Comparison of ENCODE assay signal across 9 cellular contexts in the genomic region with DNA sequence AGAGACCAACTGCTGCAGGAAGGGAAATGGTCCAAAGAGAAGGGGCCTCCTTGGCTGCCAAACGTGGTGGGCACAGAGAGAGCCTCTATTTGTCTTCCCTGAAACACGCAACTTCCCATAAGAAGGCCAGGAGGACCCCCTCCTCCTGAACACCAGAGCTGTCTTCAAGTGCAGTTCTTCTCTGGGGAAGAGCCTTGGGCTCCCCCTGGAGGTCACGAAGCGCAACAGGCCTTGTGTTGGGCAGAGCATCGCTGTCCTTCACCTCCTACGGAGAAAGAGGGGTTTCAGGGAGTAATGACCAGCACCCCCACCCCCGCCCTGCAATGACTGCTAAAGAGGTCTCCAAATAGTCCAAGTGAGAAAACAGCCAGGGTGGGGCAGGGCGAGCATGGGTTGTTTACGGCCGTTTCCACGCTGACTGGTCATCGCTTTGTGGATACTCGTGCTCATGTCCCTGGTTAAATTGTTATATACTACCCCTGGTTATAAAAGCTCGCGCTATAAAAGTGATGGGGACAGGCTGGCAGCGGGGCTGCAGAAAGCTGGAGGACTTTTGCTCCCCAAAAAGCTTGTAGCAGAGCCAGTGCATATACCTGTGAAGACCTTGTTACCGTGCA.
DNase-seq lines count a peak whose midpoint lies in the region; FAIRE-seq and TF ChIP-seq lines count a peak whose summit lies in the region.
"Had no signal": no experiment of that assay in that cellular context is flagged by ENCODE, and none has a peak within 500 bp of the region (broad histone marks: within the 10 kb centered on the region; RNA-seq: fewer than 3 reads in every experiment).

No MANE protein-coding gene starts in this region.

- TF ChIP-seq CTCF in HEK293 (tag by site-specific recombination; IDR thresholded peaks at IDR 0.05) (no peak), SU-DHL-6 (IDR thresholded peaks at IDR 0.05; ENCODE audit: insufficient read depth, low read length, poor library complexity, severe bottlenecking) (peak; percentile 65), endothelial cell (IDR thresholded peaks at IDR 0.05; ENCODE audit: unreplicated experiment) (peak; percentile 75), osteocyte (IDR thresholded peaks at IDR 0.05) (peak; percentile 88), ovary (IDR thresholded peaks at IDR 0.05) (no peak)

- no peak overlapping the region for H2AFZ ChIP-seq in SU-DHL-6 (ENCODE audit: low read depth, low read length, severe bottlenecking)

- H3K27me3 ChIP-seq in SU-DHL-6 (ENCODE audit: low read length) (no peaks in the 10 kb centered on the region), ovary (no peaks in the 10 kb centered on the region), small intestine (ENCODE audit: control insufficient read depth in 2 of 2, insufficient read depth in 2 of 2, low read length in 2 of 2) (no peaks in the 10 kb centered on the region)

- H3K27ac Mint-ChIP-seq in endothelial cell (ENCODE audit: unreplicated experiment) (no peak overlapping the region), osteocyte (ENCODE audit: unreplicated experiment) (no peak overlapping the region)

- H4K20me1 ChIP-seq in SU-DHL-6 (ENCODE audit: low read depth, low read length) = no peaks in the 10 kb centered on the region

- H3K4me3 ChIP-seq in HEK293 (ENCODE audit: low read depth, low read length) (no peak overlapping the region), SU-DHL-6 (ENCODE audit: insufficient read depth, low read length, poor library complexity, severe bottlenecking) (no peak overlapping the region), ovary (no peak overlapping the region), small intestine (ENCODE audit: low read depth in 1 of 2, low read length in 2 of 2) (no peak overlapping the region)

- intact Hi-C loops in ovary (cut with DNase I) = no loop called here

- H3K9me3 ChIP-seq in HEK293 (ENCODE audit: control insufficient read depth, insufficient read depth, low read depth, low read length) (no peaks in the 10 kb centered on the region), SU-DHL-6 (ENCODE audit: insufficient read depth, low read length) (no peaks in the 10 kb centered on the region), ovary (no peaks in the 10 kb centered on the region), small intestine (ENCODE audit: control insufficient read depth, low read depth) (peaks cover 2% of the 10 kb centered on the region)

- no peak for TF ChIP-seq POLR2A in ovary (IDR thresholded peaks at IDR 0.05)

- H3F3A ChIP-seq in SU-DHL-6 (ENCODE audit: insufficient read depth) = no peaks in the 10 kb centered on the region

- no peaks in the 10 kb centered on the region for H3K36me3 ChIP-seq in HEK293 (ENCODE audit: control insufficient read depth in 2 of 2, insufficient read depth in 1 of 2, low read length in 2 of 2)
- no peaks in the 10 kb centered on the region for H3K36me3 ChIP-seq in SU-DHL-6 (ENCODE audit: low read length)
- no peaks in the 10 kb centered on the region for H3K36me3 ChIP-seq in ovary
- H3K36me3 ChIP-seq in small intestine (ENCODE audit: control insufficient read depth in 2 of 2, insufficient read depth in 2 of 2, low read length in 2 of 2) = no peaks in the 10 kb centered on the region

- DNase-seq in COLO829 (ENCODE audit: low spot score) (peak; percentile 38), endothelial cell (ENCODE audit: low spot score) (peak; percentile 58), osteocyte (ENCODE audit: extremely low spot score, unreplicated experiment) (no peak), ovary (no peak), NCI-H187 (lab: John Stamatoyannopoulos, UW) (no peak), small intestine (no peak)

- H3K36me3 Mint-ChIP-seq in endothelial cell (ENCODE audit: low read depth, unreplicated experiment) (no peaks in the 10 kb centered on the region), osteocyte (ENCODE audit: unreplicated experiment) (no peaks in the 10 kb centered on the region)

- 34 to 43% (median 37%) methylated on average over 17 of the region's 17 CpGs for WGBS in ovary, 3 donors
- whole genome bisulfite sequencing in small intestine, 3 donors = 49 to 59% (median 56%) methylated on average over 17 of the region's 17 CpGs

- H3K27me3 Mint-ChIP-seq in endothelial cell (ENCODE audit: unreplicated experiment) = no peaks in the 10 kb centered on the region
- H3K27me3 Mint-ChIP-seq in osteocyte (ENCODE audit: unreplicated experiment) = no peaks in the 10 kb centered on the region

- H3K4me3 Mint-ChIP-seq in endothelial cell (ENCODE audit: unreplicated experiment) (no peak overlapping the region), osteocyte (ENCODE audit: unreplicated experiment) (no peak overlapping the region)

- H3K9me2 ChIP-seq in SU-DHL-6 (replicated peaks; ENCODE audit: insufficient read depth, low read length) = no peaks in the 10 kb centered on the region

- H3K4me1 ChIP-seq in HEK293 (ENCODE audit: control insufficient read depth, insufficient read depth, low read length) = no peaks in the 10 kb centered on the region
- no peaks in the 10 kb centered on the region for H3K4me1 ChIP-seq in ovary (ENCODE audit: insufficient read depth)
- H3K4me1 ChIP-seq in small intestine (ENCODE audit: control insufficient read depth in 2 of 2, insufficient read depth in 1 of 2, low read depth in 1 of 2, low read length in 1 of 2) = no peaks in the 10 kb centered on the region

- H3K4me2 ChIP-seq in SU-DHL-6 (ENCODE audit: low read depth, low read length, poor library complexity, severe bottlenecking) = no peak overlapping the region

- no peak for FAIRE-seq in small intestine (lab: Jason Lieb, UNC)
- FAIRE-seq: frontal cortex had no signal

- H3K27ac ChIP-seq in HEK293 (ENCODE audit: extremely low read depth, low read depth, low read length) (no peak overlapping the region), SU-DHL-6 (ENCODE audit: low read depth, low read length) (no peak overlapping the region), ovary (no peak overlapping the region), small intestine (ENCODE audit: low read depth in 1 of 2, low read length in 1 of 2) (no peak overlapping the region)

- TF ChIP-seq EP300 in ovary (IDR thresholded peaks at IDR 0.05) = no peak

- CTCF ChIA-PET in HEK293 (lab: Yijun Ruan, JAX) = interaction anchor here (0.5 to 1.4 kb wide), 12 partner anchors 9 to 752 kb away, joined by 3 to 4 read pairs (median 3); no protein-coding TSS in a partner anchor

- H3K9me3 Mint-ChIP-seq in endothelial cell (ENCODE audit: unreplicated experiment) (no peaks in the 10 kb centered on the region), osteocyte (ENCODE audit: unreplicated experiment) (no peaks in the 10 kb centered on the region)

- no peaks in the 10 kb centered on the region for H3K79me2 ChIP-seq in SU-DHL-6 (ENCODE audit: insufficient read depth, low read length)

- no peak overlapping the region for H3K9ac ChIP-seq in SU-DHL-6 (ENCODE audit: low read length)

- POLR2A ChIA-PET in HEK293 (lab: Yijun Ruan, JAX) = no interaction called here

- H3K4me1 Mint-ChIP-seq in endothelial cell (ENCODE audit: unreplicated experiment) (no peaks in the 10 kb centered on the region), osteocyte (ENCODE audit: unreplicated experiment) (no peaks in the 10 kb centered on the region)

TF ChIP-seq in HEK293, 187 proteins besides CTCF, POLR2A, EP300 and RAD21:
- TF ChIP-seq ZNF23 (tag by site-specific recombination; IDR thresholded peaks at IDR 0.05; ENCODE audit: borderline replicate concordance) = no peak
- TF ChIP-seq ZNF654 (tag by site-specific recombination; IDR thresholded peaks at IDR 0.05; ENCODE audit: low read depth) = peak; percentile 33

Comparison
In these comparisons a context has a peak if more than half of its experiments do, and no peak if none do; other contexts are left out.
1. DNase-seq: peak in COLO829 (single experiment) and endothelial cell (single experiment); none in osteocyte (single experiment), ovary (0 of 5), NCI-H187 (0 of 2) and small intestine (single experiment).
2. CTCF ChIP-seq: peak in SU-DHL-6 (single experiment), endothelial cell (single experiment) and osteocyte (single experiment); none in HEK293 (single experiment) and ovary (0 of 3).